In genomic region chr7:132527467-132528410, GRCh38 we compare ENCODE assay signal across 21 cellular contexts. TPM values are rescaled to one million over a fixed set of nuclear protein-coding genes. Genes with fewer than 3 reads are reported as not detected.
"Had no signal": no experiment of that assay in that cellular context is flagged by ENCODE, and none has a peak within 500 bp of the region (broad histone marks: within the 10 kb centered on the region; RNA-seq: fewer than 3 reads in every experiment).

No MANE protein-coding gene starts in this region.

- ATAC-seq: gastroesophageal sphincter; left lung; lower lobe of right lung; natural killer cell treated with Interleukin-12 subunit alpha and Interleukin-12 subunit beta and Interleukin-15 and Interleukin-18, amount 100 ng/mL, for 72 hours; right cardiac atrium; stimulated activated naive CD8-positive, alpha-beta T cell treated with anti-CD3 and anti-CD28 coated beads, Interleukin-15, Interleukin-2, amounts not matched to agents 100 U/mL and 50 U/mL, for 24 hours had no signal

- H3K9me3 ChIP-seq: esophagus squamous epithelium, gastroesophageal sphincter, left lung, lower lobe of right lung, ovary, suprapubic skin, tibial artery, upper lobe of left lung, uterus had no signal

- H3K4me1 ChIP-seq: esophagus squamous epithelium, gastroesophageal sphincter, left lung, lower lobe of right lung, neural progenitor cell, suprapubic skin, tibial artery, upper lobe of left lung, uterus had no signal

- H3K27ac ChIP-seq: esophagus squamous epithelium, gastroesophageal sphincter, left lung, lower lobe of right lung, neural progenitor cell, ovary, suprapubic skin, tibial artery, upper lobe of left lung, uterus had no signal

- H3K4me2 ChIP-seq: neural progenitor cell, smooth muscle cell had no signal

- H2AFZ ChIP-seq: neural progenitor cell had no signal

- H3K4me3 ChIP-seq: esophagus squamous epithelium, gastroesophageal sphincter, left lung, lower lobe of right lung, neural progenitor cell, ovary, smooth muscle cell, suprapubic skin, tibial artery, upper lobe of left lung, uterus had no signal

- H3K27me3 ChIP-seq: esophagus squamous epithelium, gastroesophageal sphincter, left lung, ovary, suprapubic skin, tibial artery, upper lobe of left lung, uterus had no signal

- DNase-seq: dermis blood vessel endothelial cell; esophagus squamous epithelium; foreskin fibroblast; glutamatergic neuron; islet precursor cell; left lung; lower lobe of right lung; nucleus accumbens; ovary; right cardiac atrium; stimulated activated CD4-positive, alpha-beta T cell treated with anti-CD3 and anti-CD28 coated beads, Interleukin-2, amount 100 ng/mL, for 48 hours; stimulated activated naive CD8-positive, alpha-beta T cell treated with anti-CD3 and anti-CD28 coated beads, Interleukin-15, Interleukin-2, amounts not matched to agents 100 U/mL and 50 U/mL, for 24 hours; tibial artery; upper lobe of left lung; uterus had no signal

- H3K9ac ChIP-seq: neural progenitor cell had no signal

- H3K36me3 ChIP-seq: esophagus squamous epithelium, gastroesophageal sphincter, left lung, lower lobe of right lung, neural progenitor cell, ovary, suprapubic skin, tibial artery, upper lobe of left lung, uterus had no signal

RNA-seq across cellular contexts. Expression of gene PLXNA4, which starts 48.5 kb away (rescaled TPM):
- total RNA-seq: epithelial cell of proximal tubule had no signal
